Comparison of ENCODE assay signal across 7 cellular contexts in the genomic region with DNA sequence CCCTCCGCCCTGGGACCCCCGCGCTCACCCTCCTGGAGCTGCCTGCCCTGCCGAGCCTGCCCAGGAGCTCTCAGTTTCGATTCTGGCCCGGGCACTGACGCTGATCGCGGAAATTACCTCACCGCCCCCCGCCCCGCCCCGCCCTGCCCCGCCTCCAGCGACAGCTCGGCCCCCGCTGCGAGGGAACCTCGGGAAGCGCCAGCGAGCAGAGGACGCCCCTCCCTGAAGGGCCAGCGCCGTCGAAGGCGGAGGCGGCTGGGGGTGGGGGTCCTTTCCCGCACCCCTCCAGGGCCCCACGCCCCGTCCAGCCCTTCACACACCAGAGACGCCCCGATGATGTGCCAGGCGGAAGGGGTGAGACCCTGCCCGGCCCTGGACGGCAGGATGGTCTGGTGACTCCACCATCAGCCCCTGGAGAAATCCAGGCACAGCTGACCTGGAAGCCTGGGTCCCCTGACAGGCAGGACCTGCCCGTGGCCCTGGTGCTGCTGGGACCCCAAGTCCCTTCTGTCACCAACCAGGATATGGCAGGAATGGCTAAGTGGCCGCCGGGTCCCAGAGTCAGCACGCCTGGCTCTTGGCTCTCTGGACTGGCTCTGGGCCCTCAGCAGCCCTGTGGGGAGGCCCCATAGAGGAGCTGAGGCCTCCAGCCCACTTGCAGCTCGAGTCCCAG. TPM values are rescaled to one million over a fixed set of nuclear protein-coding genes. Genes with fewer than 3 reads are reported as not detected.
DNase-seq lines count a peak whose midpoint lies in the region; ATAC-seq and TF ChIP-seq lines count a peak whose summit lies in the region.

A gene with protein sequence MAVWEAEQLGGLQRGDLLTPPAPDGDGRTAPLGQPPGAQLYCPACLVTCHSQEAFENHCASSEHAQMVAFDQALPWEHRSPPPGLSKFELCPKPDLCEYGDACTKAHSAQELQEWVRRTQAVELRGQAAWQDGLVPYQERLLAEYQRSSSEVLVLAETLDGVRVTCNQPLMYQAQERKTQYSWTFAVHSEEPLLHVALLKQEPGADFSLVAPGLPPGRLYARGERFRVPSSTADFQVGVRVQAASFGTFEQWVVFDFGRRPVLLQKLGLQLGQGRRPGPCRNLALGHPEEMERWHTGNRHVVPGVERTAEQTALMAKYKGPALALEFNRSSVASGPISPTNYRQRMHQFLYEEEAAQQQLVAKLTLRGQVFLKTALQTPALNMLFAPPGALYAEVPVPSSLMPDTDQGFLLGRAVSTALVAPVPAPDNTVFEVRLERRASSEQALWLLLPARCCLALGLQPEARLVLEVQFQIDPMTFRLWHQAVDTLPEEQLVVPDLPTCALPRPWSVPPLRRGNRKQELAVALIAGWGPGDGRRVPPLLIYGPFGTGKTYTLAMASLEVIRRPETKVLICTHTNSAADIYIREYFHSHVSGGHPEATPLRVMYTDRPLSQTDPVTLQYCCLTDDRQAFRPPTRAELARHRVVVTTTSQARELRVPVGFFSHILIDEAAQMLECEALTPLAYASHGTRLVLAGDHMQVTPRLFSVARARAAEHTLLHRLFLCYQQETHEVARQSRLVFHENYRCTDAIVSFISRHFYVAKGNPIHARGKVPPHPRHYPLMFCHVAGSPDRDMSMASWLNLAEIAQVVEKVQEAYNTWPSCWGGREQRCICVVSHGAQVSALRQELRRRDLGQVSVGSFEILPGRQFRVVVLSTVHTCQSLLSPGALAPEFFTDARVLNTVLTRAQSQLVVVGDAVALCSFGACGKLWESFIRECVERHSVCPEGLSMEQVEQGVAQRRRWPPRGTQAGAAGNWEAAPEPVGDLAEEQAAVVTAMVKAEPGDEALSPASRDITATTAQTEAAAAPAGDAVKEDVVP (N-terminal part only) (minus strand): TSS at position 84 of the 673 bp plus-strand sequence. CDS start 1,854 bp downstream, outside the sequence.

- no peaks in the 10 kb centered on the region for H3K9me3 Mint-ChIP-seq in activated naive CD8-positive, alpha-beta T cell treated with anti-CD3 and anti-CD28 coated beads, Interleukin-2, amount 10 ng/mL, durations not matched to agents 7 days and 5 days
- H3K9me3 Mint-ChIP-seq in progenitor cell of endocrine pancreas (ENCODE audit: low read depth) = no peaks in the 10 kb centered on the region

- H3K4me1 Mint-ChIP-seq in activated naive CD8-positive, alpha-beta T cell treated with anti-CD3 and anti-CD28 coated beads, Interleukin-2, amount 10 ng/mL, durations not matched to agents 7 days and 5 days = no peaks in the 10 kb centered on the region
- no peaks in the 10 kb centered on the region for H3K4me1 Mint-ChIP-seq in progenitor cell of endocrine pancreas (ENCODE audit: low read depth)

- peak within 1 kb of the TSS; percentile 43 to 95 (median 92) for H3K27ac ChIP-seq in heart right ventricle

- peaks cover 1% of the 10 kb centered on the region for H3K36me3 Mint-ChIP-seq in activated naive CD8-positive, alpha-beta T cell treated with anti-CD3 and anti-CD28 coated beads, Interleukin-2, amount 10 ng/mL, durations not matched to agents 7 days and 5 days
- no peaks in the 10 kb centered on the region for H3K36me3 Mint-ChIP-seq in progenitor cell of endocrine pancreas (ENCODE audit: insufficient read depth)

- intact Hi-C loops in heart right ventricle (cut with DNase I) = loop anchor here in 2 of 10 donors (10.0 kb wide), 1 partner anchor 51 kb away; the partner anchor contains the start of gene GMEB2 (in 2 of the 2)

- H3K4me3 ChIP-seq in Jurkat, Clone E6-1 (ENCODE audit: low read length) = peak within 1 kb of the TSS; percentile 68
- peak within 1 kb of the TSS; percentile 67 to 98 (median 86) for H3K4me3 ChIP-seq in heart right ventricle

- ATAC-seq in SK-N-SH treated with all-trans-retinoic acid at 6 μM for 48 hours (peak; percentile 92), heart right ventricle (peak; percentile 78 to 91 (median 84)), HG03175 (IDR thresholded peaks at IDR 0.05; ENCODE audit: unreplicated experiment) (no peak)
- peak; percentile 88 for ATAC-seq in activated naive CD8-positive, alpha-beta T cell treated with anti-CD3 and anti-CD28 coated beads, Interleukin-2, amount 10 ng/mL, durations not matched to agents 7 days and 5 days (ENCODE audit: low read depth)

- no peaks in the 10 kb centered on the region for H3K9me3 ChIP-seq in heart right ventricle

- H3K27me3 ChIP-seq in heart right ventricle = peaks cover 0 to 34% (median 0%) of the 10 kb centered on the region in 7 donors

- DNase-seq in Jurkat, Clone E6-1 (ENCODE audit: low read depth, low spot score) = peak; percentile 23
- peak; percentile 77 for DNase-seq in activated naive CD8-positive, alpha-beta T cell treated with anti-CD3 and anti-CD28 coated beads, Interleukin-2, amount 10 ng/mL, durations not matched to agents 7 days and 5 days
- DNase-seq in heart right ventricle (peak; percentile 79 to 82), progenitor cell of endocrine pancreas (ENCODE audit: low spot score, unreplicated experiment) (peak; percentile 29)

- H3K4me1 ChIP-seq in heart right ventricle = peaks cover 5 to 37% (median 24%) of the 10 kb centered on the region in 9 donors

- TF ChIP-seq CTCF in heart right ventricle (IDR thresholded peaks at IDR 0.05) = no peak
- no peak for TF ChIP-seq CTCF in progenitor cell of endocrine pancreas (IDR thresholded peaks at IDR 0.05; ENCODE audit: unreplicated experiment)

- POLR2A ChIA-PET in activated naive CD8-positive, alpha-beta T cell treated with anti-CD3 and anti-CD28 coated beads, Interleukin-2, amount 10 ng/mL, durations not matched to agents 7 days and 5 days (lab: Charles Lee) = interaction anchor here (0.6 to 3.1 kb wide), 13 partner anchors 9 to 302 kb away, joined by 3 to 14 read pairs (median 3); partner anchors contain the start of genes ARFGAP1, GMEB2, PPDPF and PTK6

- peak within 1 kb of the TSS; percentile 91 for H3K4me3 Mint-ChIP-seq in activated naive CD8-positive, alpha-beta T cell treated with anti-CD3 and anti-CD28 coated beads, Interleukin-2, amount 10 ng/mL, durations not matched to agents 7 days and 5 days
- peak within 1 kb of the TSS; percentile 76 for H3K4me3 Mint-ChIP-seq in progenitor cell of endocrine pancreas (ENCODE audit: low read depth)

- peak; percentile 57 for TF ChIP-seq POLR2A in GM15510 (IDR thresholded peaks at IDR 0.05; ENCODE audit: borderline replicate concordance, extremely low read depth, insufficient read length)

- H3K27me3 Mint-ChIP-seq in activated naive CD8-positive, alpha-beta T cell treated with anti-CD3 and anti-CD28 coated beads, Interleukin-2, amount 10 ng/mL, durations not matched to agents 7 days and 5 days = peaks cover 19% of the 10 kb centered on the region
- peaks cover 6% of the 10 kb centered on the region for H3K27me3 Mint-ChIP-seq in progenitor cell of endocrine pancreas

- H3K36me3 ChIP-seq in heart right ventricle = peaks cover 0 to 23% (median 4%) of the 10 kb centered on the region in 9 donors

- 6 to 7% methylated on average over 31 to 40 of the region's 40 CpGs for WGBS in heart right ventricle, 2 donors

- H3K27ac Mint-ChIP-seq in activated naive CD8-positive, alpha-beta T cell treated with anti-CD3 and anti-CD28 coated beads, Interleukin-2, amount 10 ng/mL, durations not matched to agents 7 days and 5 days = peak within 1 kb of the TSS; percentile 95
- H3K27ac Mint-ChIP-seq in progenitor cell of endocrine pancreas = peak within 1 kb of the TSS; percentile 74

TF ChIP-seq in SK-N-SH treated with all-trans-retinoic acid at 6 μM for 48 hours, 23 proteins besides CTCF, POLR2A, EP300 and RAD21 (continues in another document):
- TF ChIP-seq POU6F1 (CRISPR knock-in tag; IDR thresholded peaks at IDR 0.05; ENCODE audit: borderline replicate concordance, low read depth) (no peak), ZNF70 (CRISPR knock-in tag; IDR thresholded peaks at IDR 0.05) (no peak), BACH2 (CRISPR knock-in tag; IDR thresholded peaks at IDR 0.05; ENCODE audit: borderline replicate concordance) (no peak), CSDC2 (CRISPR knock-in tag; IDR thresholded peaks at IDR 0.05) (no peak), ZNF565 (CRISPR knock-in tag; conservative IDR thresholded peaks at IDR 0.05; ENCODE audit: low read depth) (no peak), ZFP3 (CRISPR knock-in tag; IDR thresholded peaks at IDR 0.05) (no peak)
- TF ChIP-seq, protein P1, sequence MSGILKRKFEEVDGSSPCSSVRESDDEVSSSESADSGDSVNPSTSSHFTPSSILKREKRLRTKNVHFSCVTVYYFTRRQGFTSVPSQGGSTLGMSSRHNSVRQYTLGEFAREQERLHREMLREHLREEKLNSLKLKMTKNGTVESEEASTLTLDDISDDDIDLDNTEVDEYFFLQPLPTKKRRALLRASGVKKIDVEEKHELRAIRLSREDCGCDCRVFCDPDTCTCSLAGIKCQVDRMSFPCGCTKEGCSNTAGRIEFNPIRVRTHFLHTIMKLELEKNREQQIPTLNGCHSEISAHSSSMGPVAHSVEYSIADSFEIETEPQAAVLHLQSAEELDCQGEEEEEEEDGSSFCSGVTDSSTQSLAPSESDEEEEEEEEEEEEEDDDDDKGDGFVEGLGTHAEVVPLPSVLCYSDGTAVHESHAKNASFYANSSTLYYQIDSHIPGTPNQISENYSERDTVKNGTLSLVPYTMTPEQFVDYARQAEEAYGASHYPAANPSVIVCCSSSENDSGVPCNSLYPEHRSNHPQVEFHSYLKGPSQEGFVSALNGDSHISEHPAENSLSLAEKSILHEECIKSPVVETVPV (CRISPR knock-in tag; IDR thresholded peaks at IDR 0.05) = no peak

RNA-seq across cellular contexts. Expression of the gene that starts here (rescaled TPM):
- polyA plus RNA-seq in Jurkat, Clone E6-1 (2012; ENCODE audit: insufficient read depth, insufficient read length) = 3.6 TPM
- 100 to 1,000 TPM; 118 to 128 TPM for total RNA-seq in activated naive CD8-positive, alpha-beta T cell treated with anti-CD3 and anti-CD28 coated beads, Interleukin-2, amount 10 ng/mL, durations not matched to agents 7 days and 5 days
- total RNA-seq in heart right ventricle (10 to 100 TPM; 10.8 to 34.3 (median 12.7) TPM), progenitor cell of endocrine pancreas (19.3 and 21.6 TPM in 2 replicates)
- polyA plus RNA-seq in heart right ventricle = 10 to 100 TPM in 1 of 2 donors, 1 to 10 TPM in 1; 4.8 to 12.2 TPM

Comparison
In these comparisons a context has a peak if more than half of its experiments do, and no peak if none do; other contexts are left out.
1. DNase-seq: peak in every context shown above with its lines; median percentile 80 in heart right ventricle; 77 in activated naive CD8-positive, alpha-beta T cell treated with anti-CD3 and anti-CD28 coated beads, Interleukin-2, amount 10 ng/mL, durations not matched to agents 7 days and 5 days; 29 in progenitor cell of endocrine pancreas; 23 in Jurkat, Clone E6-1.